Comparison of ENCODE assay signal across 8 cellular contexts in genomic region chr15:75903331-75904240, GRCh38. TPM values are rescaled to one million over a fixed set of nuclear protein-coding genes. Genes with fewer than 3 reads are reported as not detected.
DNase-seq lines count a peak whose midpoint lies in the region; ATAC-seq and TF ChIP-seq lines count a peak whose summit lies in the region.

Gene FBXO22, plus strand, starts transcription at chr15:75903878. Its CDS starts 86 bp downstream, at chr15:75903964.

- peak; percentile 96 for ATAC-seq in GM18498 (IDR thresholded peaks at IDR 0.05; ENCODE audit: unreplicated experiment)
- peak; percentile 89 for ATAC-seq in HG02852 (IDR thresholded peaks at IDR 0.05; ENCODE audit: unreplicated experiment)
- ATAC-seq in left ventricle myocardium superior, result peak; percentile 99
- ATAC-seq in psoas muscle, result peak; percentile 98 to 100 (median 98)

- peak within 1 kb of the TSS; percentile 99 for H3K4me3 ChIP-seq in psoas muscle
- H3K4me3 ChIP-seq in urinary bladder (ENCODE audit: low read depth, low read length), result peak within 1 kb of the TSS; percentile 77

- intact Hi-C loops in left ventricle myocardium superior (cut with micrococcal nuclease) (no loop called here), psoas muscle (cut with DNase I) (loop anchor here in 1 of 2 donors (5.0 kb wide), 1 partner anchor 61 kb away; the partner anchor contains the start of gene UBE2Q2)

- DNase-seq in NCI-H1436 treated with DMSO at 0.1 percent for 48 hours (lab: John Stamatoyannopoulos, UW) (peak; percentile 52), T-helper 2 cell (peak; percentile 68 to 95 (median 82)), left ventricle myocardium superior (peak; percentile 95), psoas muscle (peak; percentile 92 to 95)

- H3K27ac ChIP-seq in angular gyrus (ENCODE audit: low read depth, low read length), result peak within 1 kb of the TSS; percentile 55
- H3K27ac ChIP-seq in psoas muscle, result peak within 1 kb of the TSS; percentile 78
- peak within 1 kb of the TSS; percentile 71 for H3K27ac ChIP-seq in urinary bladder (ENCODE audit: low read depth)

- no peaks in the 10 kb centered on the region for H3K27me3 ChIP-seq in psoas muscle (ENCODE audit: insufficient read depth in 3 of 3, low read length in 2 of 3)

- H3K36me3 ChIP-seq in psoas muscle (ENCODE audit: insufficient read depth in 1 of 2, low read depth in 1 of 2) (peaks cover 6 to 36% of the 10 kb centered on the region in 2 donors), urinary bladder (ENCODE audit: insufficient read depth) (peaks cover 1% of the 10 kb centered on the region)

- WGBS in psoas muscle, 3 donors, result 2% methylated on average over 62 to 63 of the region's 63 CpGs
- 1% methylated on average over 63 of the region's 63 CpGs for WGBS in urinary bladder

- H3K9me3 ChIP-seq in psoas muscle, result no peaks in the 10 kb centered on the region

- TF ChIP-seq CTCF in psoas muscle (IDR thresholded peaks at IDR 0.05), result no peak

- H3K4me1 ChIP-seq in psoas muscle (peaks cover 13% of the 10 kb centered on the region), urinary bladder (ENCODE audit: insufficient read depth) (no peaks in the 10 kb centered on the region)

RNA-seq across cellular contexts. Expression of gene FBXO22, which starts in this region (rescaled TPM):
- total RNA-seq in left ventricle myocardium superior, result 23.3 TPM
- 10 to 100 TPM; 13.9 to 16.8 (median 14.9) TPM for total RNA-seq in psoas muscle
- 10 to 100 TPM; 13.3 to 35.6 (median 24.4) TPM for polyA plus RNA-seq in psoas muscle
- total RNA-seq in urinary bladder, result 25.0 TPM
- polyA plus RNA-seq in urinary bladder, result 16.9 TPM

Comparison
In these comparisons a context has a peak if more than half of its experiments do, and no peak if none do; other contexts are left out.
1. Peak in every context shown above with its lines: DNase-seq, ATAC-seq, H3K4me3 ChIP-seq and H3K27ac ChIP-seq.